1 cellular context compared by ENCODE assay signal in genomic region chr11:73288873-73289707, GRCh38.
TF ChIP-seq lines count a peak whose summit lies in the region.

No MANE protein-coding gene starts in this region.

TF ChIP-seq in HepG2, 621 proteins besides CTCF, POLR2A, EP300 and RAD21 (continued from another document and continues in another):
- no peak for TF ChIP-seq STAT6 (CRISPR knock-in tag; IDR thresholded peaks at IDR 0.05; ENCODE audit: borderline replicate concordance)
- TF ChIP-seq NR3C1 (CRISPR knock-in tag; IDR thresholded peaks at IDR 0.05) = no peak
- no peak for TF ChIP-seq ZNF354B (CRISPR knock-in tag; IDR thresholded peaks at IDR 0.05)
- no peak for TF ChIP-seq NAIF1 (CRISPR knock-in tag; IDR thresholded peaks at IDR 0.05; ENCODE audit: borderline replicate concordance)
- TF ChIP-seq MTF2 (CRISPR knock-in tag; IDR thresholded peaks at IDR 0.05; ENCODE audit: borderline replicate concordance) = peak; percentile 29; the same call in 1 of the 2 replicates
- TF ChIP-seq RFX1 (IDR thresholded peaks at IDR 0.05) = no peak
- TF ChIP-seq ZNF563 (CRISPR knock-in tag; IDR thresholded peaks at IDR 0.05) = no peak; the same call in 1 of the 2 replicates
- peak; percentile 33; the same call in 1 of the 2 replicates for TF ChIP-seq ZBTB20 (CRISPR knock-in tag; IDR thresholded peaks at IDR 0.05; ENCODE audit: borderline replicate concordance, low read depth)
- 0 out of 2 replicates have a peak, but pooled peaks have one; percentile 47 for TF ChIP-seq ZFY (CRISPR knock-in tag; IDR thresholded peaks at IDR 0.05)
- TF ChIP-seq SNAPC2 (CRISPR knock-in tag; IDR thresholded peaks at IDR 0.05) = 0 out of 2 replicates have a peak, but pooled peaks have one; percentile 22
- TF ChIP-seq NFATC3 (CRISPR knock-in tag; IDR thresholded peaks at IDR 0.05) = no peak
- no peak for TF ChIP-seq RCOR2 (CRISPR knock-in tag; IDR thresholded peaks at IDR 0.05)
- no peak for TF ChIP-seq SP4 (CRISPR knock-in tag; IDR thresholded peaks at IDR 0.05)
- no peak for TF ChIP-seq ZHX1 (CRISPR knock-in tag; IDR thresholded peaks at IDR 0.05; ENCODE audit: low read depth)
- TF ChIP-seq ETS1 (CRISPR knock-in tag; IDR thresholded peaks at IDR 0.05) = no peak
- no peak for TF ChIP-seq USF2 (IDR thresholded peaks at IDR 0.05; ENCODE audit: low read depth, low read length)
- no peak for TF ChIP-seq USF2 (CRISPR knock-in tag; IDR thresholded peaks at IDR 0.05; ENCODE audit: borderline replicate concordance)
- no peak for TF ChIP-seq ZNF460 (CRISPR knock-in tag; IDR thresholded peaks at IDR 0.05; ENCODE audit: borderline replicate concordance)
- no peak for TF ChIP-seq NCOR1 (IDR thresholded peaks at IDR 0.05; ENCODE audit: borderline replicate concordance, low read length)
- TF ChIP-seq FIP1L1 (IDR thresholded peaks at IDR 0.05; ENCODE audit: borderline replicate concordance, insufficient read depth, low read depth, low read length) = no peak
- 0 out of 2 replicates have a peak, but pooled peaks have one; percentile 44 for TF ChIP-seq SMYD3 (CRISPR knock-in tag; IDR thresholded peaks at IDR 0.05)
- TF ChIP-seq FOXP4 (CRISPR knock-in tag; IDR thresholded peaks at IDR 0.05) = no peak
- TF ChIP-seq GABPA (IDR thresholded peaks at IDR 0.05; ENCODE audit: low read depth, low read length) = no peak
- TF ChIP-seq GABPA (CRISPR knock-in tag; IDR thresholded peaks at IDR 0.05; ENCODE audit: low read depth) = no peak
- no peak for TF ChIP-seq PRDM10 (CRISPR knock-in tag; IDR thresholded peaks at IDR 0.05; ENCODE audit: low read depth)
- TF ChIP-seq ZSCAN25 (CRISPR knock-in tag; IDR thresholded peaks at IDR 0.05) = peak; percentile 87
- no peak for TF ChIP-seq ATRX (CRISPR knock-in tag; IDR thresholded peaks at IDR 0.05; ENCODE audit: borderline replicate concordance)
- TF ChIP-seq GABPB1 (CRISPR knock-in tag; IDR thresholded peaks at IDR 0.05) = peak; percentile 25; the same call in 1 of the 2 replicates
- TF ChIP-seq ZNF430 (CRISPR knock-in tag; IDR thresholded peaks at IDR 0.05) = no peak
- no peak for TF ChIP-seq TFDP2 (CRISPR knock-in tag; IDR thresholded peaks at IDR 0.05)
- peak; percentile 36; the same call in 1 of the 2 replicates for TF ChIP-seq HNF1B (CRISPR knock-in tag; IDR thresholded peaks at IDR 0.05)
- TF ChIP-seq DR1 (CRISPR knock-in tag; IDR thresholded peaks at IDR 0.05) = no peak
- TF ChIP-seq ZNF710 (CRISPR knock-in tag; IDR thresholded peaks at IDR 0.05; ENCODE audit: borderline replicate concordance) = no peak
- no peak for TF ChIP-seq POLR2AphosphoS2 (IDR thresholded peaks at IDR 0.05; ENCODE audit: low read depth, low read length)
- TF ChIP-seq YEATS4 (CRISPR knock-in tag; IDR thresholded peaks at IDR 0.05; ENCODE audit: borderline replicate concordance) = peak; percentile 72; the same call in 1 of the 2 replicates
- TF ChIP-seq ZNF747 (CRISPR knock-in tag; IDR thresholded peaks at IDR 0.05; ENCODE audit: borderline replicate concordance) = 0 out of 2 replicates have a peak, but pooled peaks have one; percentile 31
- no peak for TF ChIP-seq NR1H2 (CRISPR knock-in tag; IDR thresholded peaks at IDR 0.05; ENCODE audit: borderline replicate concordance, low read depth)
- peak; percentile 48 for TF ChIP-seq ELF3 (CRISPR knock-in tag; IDR thresholded peaks at IDR 0.05)
- peak; percentile 64; the same call in 1 of the 2 replicates for TF ChIP-seq SALL1 (CRISPR knock-in tag; IDR thresholded peaks at IDR 0.05)
- 0 out of 2 replicates have a peak, but pooled peaks have one; percentile 12 for TF ChIP-seq HDAC2 (CRISPR knock-in tag; IDR thresholded peaks at IDR 0.05)
- TF ChIP-seq SMAD3 (CRISPR knock-in tag; IDR thresholded peaks at IDR 0.05) = peak; percentile 45; the same call in 1 of the 2 replicates
- TF ChIP-seq NFYB (CRISPR knock-in tag; IDR thresholded peaks at IDR 0.05) = no peak
- no peak for TF ChIP-seq ZNF20 (CRISPR knock-in tag; IDR thresholded peaks at IDR 0.05)
- no peak for TF ChIP-seq KDM5A (IDR thresholded peaks at IDR 0.05; ENCODE audit: borderline replicate concordance, low read length)
